In genomic region chr10:48903151-48903550, GRCh38 we compare ENCODE assay signal across 29 cellular contexts. TPM values are rescaled to one million over a fixed set of nuclear protein-coding genes. Genes with fewer than 3 reads are reported as not detected.
"Had no signal": no experiment of that assay in that cellular context is flagged by ENCODE, and none has a peak within 500 bp of the region (broad histone marks: within the 10 kb centered on the region; RNA-seq: fewer than 3 reads in every experiment).

No MANE protein-coding gene starts in this region.

- H3K27me3 Mint-ChIP-seq: progenitor cell of endocrine pancreas; stimulated activated naive CD8-positive, alpha-beta T cell treated with anti-CD3 and anti-CD28 coated beads, Interleukin-15, amount 100 ng/mL, for 72 hours had no signal

- H3K4me1 Mint-ChIP-seq: mesothelial cell of epicardium; naive thymus-derived CD4-positive, alpha-beta T cell; stimulated activated naive CD8-positive, alpha-beta T cell treated with anti-CD3 and anti-CD28 coated beads, Interleukin-15, amount 100 ng/mL, for 72 hours had no signal

- H3K27ac ChIP-seq: lower lobe of right lung, ovary, skin epidermis, testis, thyroid gland, transverse colon, upper lobe of left lung had no signal

- H3K4me3 Mint-ChIP-seq: mesothelial cell of epicardium; naive thymus-derived CD4-positive, alpha-beta T cell; natural killer cell treated with Interleukin-12 subunit alpha and Interleukin-12 subunit beta and Interleukin-15 and Interleukin-18, amount 100 ng/mL, for 72 hours; stimulated activated naive CD8-positive, alpha-beta T cell treated with anti-CD3 and anti-CD28 coated beads, Interleukin-15, amount 100 ng/mL, for 72 hours had no signal

- H3K9me3 Mint-ChIP-seq: mesothelial cell of epicardium; natural killer cell treated with Interleukin-12 subunit alpha and Interleukin-12 subunit beta and Interleukin-15 and Interleukin-18, amount 100 ng/mL, for 72 hours; stimulated activated naive CD8-positive, alpha-beta T cell treated with anti-CD3 and anti-CD28 coated beads, Interleukin-15, amount 100 ng/mL, for 72 hours had no signal

- H3K27ac Mint-ChIP-seq: mesothelial cell of epicardium; naive thymus-derived CD4-positive, alpha-beta T cell; natural killer cell treated with Interleukin-12 subunit alpha and Interleukin-12 subunit beta and Interleukin-15 and Interleukin-18, amount 100 ng/mL, for 72 hours; progenitor cell of endocrine pancreas had no signal

- H3K36me3 Mint-ChIP-seq: mesothelial cell of epicardium; naive thymus-derived CD4-positive, alpha-beta T cell; natural killer cell treated with Interleukin-12 subunit alpha and Interleukin-12 subunit beta and Interleukin-15 and Interleukin-18, amount 100 ng/mL, for 72 hours had no signal

- ATAC-seq: left cardiac atrium; left lobe of liver; lower lobe of right lung; naive thymus-derived CD4-positive, alpha-beta T cell; natural killer cell treated with Interleukin-12 subunit alpha and Interleukin-12 subunit beta and Interleukin-15 and Interleukin-18, amount 100 ng/mL, for 72 hours; right cardiac atrium; sciatic nerve; stimulated activated naive CD8-positive, alpha-beta T cell treated with anti-CD3 and anti-CD28 coated beads, Interleukin-15, amount 100 ng/mL, for 72 hours had no signal

- DNase-seq: hippocampal formation; kidney glomerular epithelial cell; left cardiac atrium; lower lobe of right lung; mammary epithelial cell; mesendoderm; naive thymus-derived CD4-positive, alpha-beta T cell; ovary; retina; right cardiac atrium; stimulated activated CD4-positive, alpha-beta T cell treated with anti-CD3 and anti-CD28 coated beads, Interleukin-12 subunit alpha, Interleukin-12 subunit beta, amount 100 ng/mL, for 4 hours; stimulated activated CD4-positive, alpha-beta T cell treated with anti-CD3 and anti-CD28 coated beads, Interleukin-15, amount 100 ng/mL, for 24 hours; stimulated activated CD4-positive, alpha-beta T cell treated with anti-CD3 and anti-CD28 coated beads, Interleukin-2, amount 100 ng/mL, for 24 hours; stimulated activated CD4-positive, alpha-beta T cell treated with anti-CD3 and anti-CD28 coated beads, Interleukin-4, amount 100 ng/mL, for 1 hour; stimulated activated naive CD4-positive, alpha-beta T cell treated with Interleukin-2 at 50 U/mL for 16 hours; stimulated activated naive CD8-positive, alpha-beta T cell treated with anti-CD3 and anti-CD28 coated beads, Interleukin-15, amount 100 ng/mL, for 72 hours; testis; thyroid gland; transverse colon; upper lobe of left lung had no signal

RNA-seq across cellular contexts. Expression of gene LRRC18, which starts 36.5 kb away (rescaled TPM):
- polyA plus RNA-seq: keratinocyte; liver; mammary epithelial cell; naive thymus-derived CD4-positive, alpha-beta T cell; neural cell; right cardiac atrium had no signal
